In genomic region chr7:68199951-68200660, GRCh38 we compare ENCODE assay signal across 24 cellular contexts.
"Had no signal": no experiment of that assay in that cellular context is flagged by ENCODE, and none has a peak within 500 bp of the region (broad histone marks: within the 10 kb centered on the region; RNA-seq: fewer than 3 reads in every experiment).

No MANE protein-coding gene starts in this region.

- H3K27me3 ChIP-seq: SJSA1 had no signal

- ATAC-seq: activated CD4-positive, CD25-positive, alpha-beta regulatory T cell treated with anti-CD3 and anti-CD28 coated beads, Interleukin-2, amount 50 U/mL, for 24 hours; activated CD8-positive, alpha-beta T cell treated with anti-CD3 and anti-CD28 coated beads, Interleukin-2, amount 10 ng/mL, durations not matched to agents 7 days and 5 days; K562; SK-N-SH treated with all-trans-retinoic acid at 6 μM for 48 hours had no signal

- H3K36me3 ChIP-seq: SJSA1 had no signal

- H3K4me1 ChIP-seq: SJSA1 had no signal

- H3K27ac ChIP-seq: SJSA1 had no signal

- H3K9me3 ChIP-seq: SJSA1 had no signal

- DNase-seq: activated CD4-positive, alpha-beta T cell treated with anti-CD3 and anti-CD28 coated beads for 4 hours; activated CD8-positive, alpha-beta memory T cell treated with anti-CD3 and anti-CD28 coated beads, Interleukin-2, amount 50 U/mL, for 48 hours; activated CD8-positive, alpha-beta T cell treated with anti-CD3 and anti-CD28 coated beads, Interleukin-2, amount 10 ng/mL, durations not matched to agents 7 days and 5 days; activated effector memory CD4-positive, alpha-beta T cell treated with Interleukin-2 at 50 U/mL for 16 hours; activated naive CD4-positive, alpha-beta T cell; activated T-cell treated with anti-CD3 and anti-CD28 coated beads, Interleukin-2, amount 50 U/mL, for 1 hour; aorta; Karpas-422; NCI-H1048; NCI-H146; NCI-H1930; NCI-H2107; NCI-H2171 treated with DMSO at 0.1 percent for 48 hours; NCI-H345; NCI-H510A; NCI-H526 treated with DMSO at 0.1 percent for 48 hours; NCI-H82; Right ventricle myocardium superior; RPMI8226; SW 1271 had no signal

- H3K4me3 ChIP-seq: K562, SJSA1 had no signal
